ENCODE assay signal across 16 cellular contexts in genomic region chr3:37290551-37290950, GRCh38. TPM values are rescaled to one million over a fixed set of nuclear protein-coding genes. Genes with fewer than 3 reads are reported as not detected.
DNase-seq lines count a peak whose midpoint lies in the region; ATAC-seq and TF ChIP-seq lines count a peak whose summit lies in the region.
"Had no signal": no experiment of that assay in that cellular context is flagged by ENCODE, and none has a peak within 500 bp of the region (broad histone marks: within the 10 kb centered on the region; RNA-seq: fewer than 3 reads in every experiment).

No MANE protein-coding gene starts in this region.

- H3K4me3 ChIP-seq in cardiac fibroblast (replicated peaks in 1 of 2; ENCODE audit: low read depth in 2 of 2, low read length in 2 of 2): no peak overlapping the region
- H3K4me3 ChIP-seq: BLaER1 had no signal

- no peak for TF ChIP-seq CTCF in AG09319 (IDR thresholded peaks at IDR 0.05; ENCODE audit: low read depth, low read length)
- no peak for TF ChIP-seq CTCF in cardiac fibroblast (IDR thresholded peaks at IDR 0.05; ENCODE audit: low read depth, low read length)

- ATAC-seq in GM21529 (IDR thresholded peaks at IDR 0.05; ENCODE audit: unreplicated experiment): no peak
- no peak for ATAC-seq in GM21515 (IDR thresholded peaks at IDR 0.05; ENCODE audit: unreplicated experiment)
- no peak for ATAC-seq in esophagus mucosa
- ATAC-seq: activated CD8-positive, alpha-beta memory T cell treated with anti-CD3 and anti-CD28 coated beads, Interleukin-2, amount 10 ng/mL, durations not matched to agents 7 days and 5 days had no signal

- peak; percentile 10 for DNase-seq in AG09319 (ENCODE audit: extremely low read depth, low read depth)
- peak; percentile 78 for DNase-seq in LHCN-M2 (ENCODE audit: low read depth)
- peak; percentile 35 to 61 for DNase-seq in cardiac fibroblast (ENCODE audit: low read depth in 2 of 2)
- peak; percentile 8 for DNase-seq in kidney tubule cell (ENCODE audit: low spot score)
- DNase-seq in HuH-7.5 (ENCODE audit: low spot score): no peak
- DNase-seq: activated CD8-positive, alpha-beta memory T cell treated with anti-CD3 and anti-CD28 coated beads, Interleukin-2, amount 10 ng/mL, durations not matched to agents 7 days and 5 days; activated naive CD4-positive, alpha-beta T cell; DMS79; KBM-7; NCI-H1694 treated with DMSO at 0.1 percent for 48 hours; SIG-M5; WERI-Rb-1 had no signal

RNA-seq across cellular contexts. Expression of gene GOLGA4, which starts 47.5 kb away (rescaled TPM):
- total RNA-seq in LHCN-M2 (2014; rRNA removed): 45.5 and 69.5 TPM in 2 replicates
- 15.8 TPM for polyA plus RNA-seq in LHCN-M2 (2012)
- 61.4 TPM for total RNA-seq in esophagus mucosa
